ENCODE assay signal across 28 cellular contexts in the genomic region with DNA sequence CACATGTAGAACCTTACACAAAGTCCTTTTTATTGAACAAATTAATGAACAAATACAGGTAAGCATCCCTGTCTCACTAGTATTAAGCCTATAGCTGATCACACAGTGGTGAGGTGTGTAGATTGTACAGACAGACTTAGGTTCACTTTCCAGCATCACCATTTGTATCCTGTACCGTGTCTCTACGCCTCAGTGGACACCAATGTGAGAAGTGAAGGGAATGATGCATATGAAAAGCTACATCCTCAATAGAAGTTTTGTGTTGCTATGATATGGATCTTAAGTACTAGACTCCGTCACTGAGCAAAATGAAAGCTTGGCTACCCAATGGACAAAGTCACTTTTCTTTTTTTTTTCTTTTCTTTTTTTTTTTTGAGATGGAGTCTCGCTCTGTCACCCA.
"Had no signal": no experiment of that assay in that cellular context is flagged by ENCODE, and none has a peak within 500 bp of the region (broad histone marks: within the 10 kb centered on the region; RNA-seq: fewer than 3 reads in every experiment).

No MANE protein-coding gene starts in this region.

- H3K27me3 Mint-ChIP-seq: activated naive CD8-positive, alpha-beta T cell treated with anti-CD3 and anti-CD28 coated beads, Interleukin-2, amount 10 ng/mL, durations not matched to agents 7 days and 5 days; stimulated activated naive CD8-positive, alpha-beta T cell treated with anti-CD3 and anti-CD28 coated beads, Interleukin-15, Interleukin-2, amounts not matched to agents 100 ng/mL and 50 ng/mL, for 24 hours; type B pancreatic cell had no signal

- H3K4me3 ChIP-seq: ascending aorta, coronary artery, dorsolateral prefrontal cortex, right atrium auricular region, uterus had no signal

- H3K9ac ChIP-seq: parathyroid adenoma had no signal

- H3K36me3 ChIP-seq: ascending aorta, right atrium auricular region, uterus had no signal

- ATAC-seq: activated CD4-positive, alpha-beta T cell treated with anti-CD3 and anti-CD28 coated beads for 36 hours; activated CD8-positive, alpha-beta memory T cell treated with anti-CD3 and anti-CD28 coated beads, Interleukin-2, amount 10 ng/mL, durations not matched to agents 7 days and 5 days; activated CD8-positive, alpha-beta T cell treated with anti-CD3 and anti-CD28 coated beads, Interleukin-2, amount 10 ng/mL, durations not matched to agents 7 days and 5 days; left cardiac atrium; naive thymus-derived CD4-positive, alpha-beta T cell had no signal

- H3K4me1 ChIP-seq: ascending aorta, parathyroid adenoma, right atrium auricular region, uterus had no signal

- H3K36me3 Mint-ChIP-seq: brain had no signal

- DNase-seq: activated CD4-positive, alpha-beta T cell treated with anti-CD3 and anti-CD28 coated beads for 36 hours; activated CD4-positive, CD25-positive, alpha-beta regulatory T cell; activated CD8-positive, alpha-beta memory T cell treated with anti-CD3 and anti-CD28 coated beads, Interleukin-2, amount 10 ng/mL, durations not matched to agents 7 days and 5 days; activated CD8-positive, alpha-beta T cell treated with anti-CD3 and anti-CD28 coated beads, Interleukin-2, amount 10 ng/mL, durations not matched to agents 7 days and 5 days; activated effector memory CD4-positive, alpha-beta T cell treated with Interleukin-2 at 50 U/mL for 16 hours; activated naive CD4-positive, alpha-beta T cell treated with anti-CD3 and anti-CD28 coated beads, Interleukin-2, amount 10 ng/mL, durations not matched to agents 7 days and 5 days; activated naive CD8-positive, alpha-beta T cell treated with anti-CD3 and anti-CD28 coated beads, Interleukin-2, amount 10 ng/mL, durations not matched to agents 7 days and 5 days; dorsolateral prefrontal cortex; effector memory CD4-positive, alpha-beta T cell; glutamatergic neuron; islet precursor cell; left cardiac atrium; mammary epithelial cell; naive thymus-derived CD4-positive, alpha-beta T cell; stimulated activated CD4-positive, alpha-beta T cell treated with anti-CD3 and anti-CD28 coated beads, Interleukin-15, amount 100 ng/mL, for 24 hours; stimulated activated CD4-positive, alpha-beta T cell treated with anti-CD3 and anti-CD28 coated beads, Interleukin-2, amount 100 ng/mL, for 24 hours; substantia nigra; T-helper 1 cell; uterus had no signal

- H3K9me3 ChIP-seq: ascending aorta, right atrium auricular region, uterus had no signal

- H3K79me2 ChIP-seq: parathyroid adenoma had no signal

- H3K27me3 ChIP-seq: ascending aorta, right atrium auricular region, uterus had no signal

- H3K27ac ChIP-seq: ascending aorta, coronary artery, dorsolateral prefrontal cortex, parathyroid adenoma, right atrium auricular region, uterus had no signal

- H3K4me3 Mint-ChIP-seq: activated CD4-positive, alpha-beta T cell treated with anti-CD3 and anti-CD28 coated beads for 36 hours; activated CD8-positive, alpha-beta memory T cell treated with anti-CD3 and anti-CD28 coated beads, Interleukin-2, amount 10 ng/mL, durations not matched to agents 7 days and 5 days; activated CD8-positive, alpha-beta T cell treated with anti-CD3 and anti-CD28 coated beads, Interleukin-2, amount 10 ng/mL, durations not matched to agents 7 days and 5 days; activated naive CD4-positive, alpha-beta T cell treated with anti-CD3 and anti-CD28 coated beads, Interleukin-2, amount 10 ng/mL, durations not matched to agents 7 days and 5 days; activated naive CD8-positive, alpha-beta T cell treated with anti-CD3 and anti-CD28 coated beads, Interleukin-2, amount 10 ng/mL, durations not matched to agents 7 days and 5 days; brain; mesothelial cell of epicardium; naive thymus-derived CD4-positive, alpha-beta T cell; stimulated activated naive CD8-positive, alpha-beta T cell treated with anti-CD3 and anti-CD28 coated beads, Interleukin-15, Interleukin-2, amounts not matched to agents 100 ng/mL and 50 ng/mL, for 24 hours; T-helper 2 cell treated with Interferon-gamma antibody and Interleukin-4, amounts not matched to agents 5 μg/mL and 100 μg/mL, for 36 hours; type B pancreatic cell had no signal

- H3K27ac Mint-ChIP-seq: activated CD4-positive, alpha-beta T cell treated with anti-CD3 and anti-CD28 coated beads for 36 hours; activated CD8-positive, alpha-beta memory T cell treated with anti-CD3 and anti-CD28 coated beads, Interleukin-2, amount 10 ng/mL, durations not matched to agents 7 days and 5 days; activated CD8-positive, alpha-beta T cell treated with anti-CD3 and anti-CD28 coated beads, Interleukin-2, amount 10 ng/mL, durations not matched to agents 7 days and 5 days; activated naive CD4-positive, alpha-beta T cell treated with anti-CD3 and anti-CD28 coated beads, Interleukin-2, amount 10 ng/mL, durations not matched to agents 7 days and 5 days; activated naive CD8-positive, alpha-beta T cell treated with anti-CD3 and anti-CD28 coated beads, Interleukin-2, amount 10 ng/mL, durations not matched to agents 7 days and 5 days; brain; mesothelial cell of epicardium; stimulated activated naive CD8-positive, alpha-beta T cell treated with anti-CD3 and anti-CD28 coated beads, Interleukin-15, Interleukin-2, amounts not matched to agents 100 ng/mL and 50 ng/mL, for 24 hours; T-helper 2 cell treated with Interferon-gamma antibody and Interleukin-4, amounts not matched to agents 5 μg/mL and 100 μg/mL, for 36 hours; type B pancreatic cell had no signal

- H2AFZ ChIP-seq: parathyroid adenoma had no signal

- H3K9me3 Mint-ChIP-seq: mesothelial cell of epicardium, type B pancreatic cell had no signal
